ENCODE assay signal across 1 cellular context in the genomic region with DNA sequence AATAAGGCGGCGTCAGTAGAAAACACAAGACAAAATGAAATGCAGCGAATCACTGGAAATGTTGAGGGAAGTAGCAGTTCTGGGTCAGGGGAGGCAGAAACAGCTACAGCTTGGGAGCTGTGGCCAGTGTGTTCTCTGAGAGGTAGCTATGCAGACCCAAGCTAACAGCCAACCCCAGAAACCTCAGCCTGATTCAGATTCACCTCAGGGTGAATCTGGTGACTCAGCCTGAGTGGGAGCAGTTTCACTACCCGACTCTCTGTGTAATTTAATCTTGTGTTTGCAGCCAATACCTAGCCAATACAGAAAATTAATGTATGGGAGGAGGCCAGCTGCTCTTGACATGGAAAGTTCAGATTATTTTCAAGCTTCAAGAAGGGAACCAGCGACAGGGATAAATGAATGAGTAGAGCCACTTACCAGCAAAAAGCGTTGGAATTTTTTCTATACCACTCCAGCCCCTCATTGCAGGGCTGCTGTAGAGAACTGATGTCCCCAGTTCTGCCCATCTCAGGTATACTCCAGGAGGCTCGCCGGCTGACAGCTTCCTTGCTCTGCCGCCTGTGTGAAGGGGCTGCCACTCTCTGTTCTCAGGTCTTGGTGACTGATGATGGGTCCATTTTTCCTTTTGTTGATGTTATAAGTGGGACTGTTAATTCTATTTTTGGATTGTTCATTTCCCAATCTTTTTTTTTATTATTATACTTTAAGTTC.
TF ChIP-seq lines count a peak whose summit lies in the region.

No MANE protein-coding gene starts in this region.

TF ChIP-seq in IMR-90, 13 proteins besides CTCF, POLR2A, EP300 and RAD21 (continued from another document):
- no peak for TF ChIP-seq CHD1 (IDR thresholded peaks at IDR 0.05; ENCODE audit: low read depth, low read length)
- no peak for TF ChIP-seq NFE2L2 (IDR thresholded peaks at IDR 0.05; ENCODE audit: low read depth, low read length)
